Comparison of ENCODE assay signal across 1 cellular context in genomic region chr11:17353228-17354021, GRCh38.
TF ChIP-seq lines count a peak whose summit lies in the region.

No MANE protein-coding gene starts in this region.

TF ChIP-seq in HepG2, 621 proteins besides CTCF, POLR2A, EP300 and RAD21 (continued from another document):
- TF ChIP-seq ZNF407 (CRISPR knock-in tag; IDR thresholded peaks at IDR 0.05; ENCODE audit: not compliant biosample characterization) (no peak), IRF9 (CRISPR knock-in tag; IDR thresholded peaks at IDR 0.05; ENCODE audit: borderline replicate concordance) (peak; percentile 56), CCDC6 (CRISPR knock-in tag; IDR thresholded peaks at IDR 0.05) (peak; percentile 57; the same call in 1 of the 2 replicates), REL (CRISPR knock-in tag; conservative IDR thresholded peaks at IDR 0.05) (0 out of 2 replicates have a peak, but pooled peaks have one; percentile 16), ATF7-NPFF (CRISPR knock-in tag; IDR thresholded peaks at IDR 0.05; ENCODE audit: low read depth) (peak; percentile 88), ZBTB8A (CRISPR knock-in tag; IDR thresholded peaks at IDR 0.05; ENCODE audit: borderline replicate concordance, low read depth) (no peak; the same call in 1 of the 2 replicates), SMAD9 (CRISPR knock-in tag; IDR thresholded peaks at IDR 0.05) (no peak), ZBTB46 (CRISPR knock-in tag; IDR thresholded peaks at IDR 0.05; ENCODE audit: borderline replicate concordance) (no peak), ATF4 (CRISPR knock-in tag; IDR thresholded peaks at IDR 0.05) (no peak), HNRNPLL (IDR thresholded peaks at IDR 0.05; ENCODE audit: low read depth, low read length, poor library complexity, severe bottlenecking) (peak; percentile 71), ZNF317 (CRISPR knock-in tag; IDR thresholded peaks at IDR 0.05) (peak; percentile 83), SSRP1 (CRISPR knock-in tag; IDR thresholded peaks at IDR 0.05) (no peak), JUNB (CRISPR knock-in tag; IDR thresholded peaks at IDR 0.05; ENCODE audit: borderline replicate concordance) (peak; percentile 29; the same call in 1 of the 2 replicates), ELF3 (CRISPR knock-in tag; IDR thresholded peaks at IDR 0.05) (peak; percentile 98), TSC22D2 (CRISPR knock-in tag; IDR thresholded peaks at IDR 0.05; ENCODE audit: borderline replicate concordance) (0 out of 2 replicates have a peak, but pooled peaks have one; percentile 48), ZNF891 (CRISPR knock-in tag; IDR thresholded peaks at IDR 0.05) (peak; percentile 60), ZNF333 (CRISPR knock-in tag; IDR thresholded peaks at IDR 0.05; ENCODE audit: borderline replicate concordance) (peak; percentile 93; the same call in 1 of the 2 replicates), ELF1 (CRISPR knock-in tag; IDR thresholded peaks at IDR 0.05) (peak; percentile 85), ZFP62 (CRISPR knock-in tag; IDR thresholded peaks at IDR 0.05) (no peak), ZNF879 (CRISPR knock-in tag; IDR thresholded peaks at IDR 0.05) (peak; percentile 72; the same call in 1 of the 2 replicates), ZNF616 (CRISPR knock-in tag; IDR thresholded peaks at IDR 0.05; ENCODE audit: low read depth) (peak; percentile 87; the same call in 1 of the 2 replicates), NFYB (CRISPR knock-in tag; IDR thresholded peaks at IDR 0.05) (0 out of 2 replicates have a peak, but pooled peaks have one; percentile 16), RBAK (CRISPR knock-in tag; IDR thresholded peaks at IDR 0.05) (no peak), ZNF883 (CRISPR knock-in tag; IDR thresholded peaks at IDR 0.05; ENCODE audit: not compliant biosample characterization) (no peak), TAF1 (CRISPR knock-in tag; IDR thresholded peaks at IDR 0.05) (peak; percentile 83), REPIN1 (CRISPR knock-in tag; IDR thresholded peaks at IDR 0.05; ENCODE audit: borderline replicate concordance, low read depth) (0 out of 2 replicates have a peak, but pooled peaks have one; percentile 68), ZSCAN9 (CRISPR knock-in tag; IDR thresholded peaks at IDR 0.05; ENCODE audit: borderline replicate concordance) (peak; percentile 85; the same call in 1 of the 2 replicates), EZH2 (conservative IDR thresholded peaks at IDR 0.05; ENCODE audit: low read depth, low read length) (no peak), MLX (CRISPR knock-in tag; IDR thresholded peaks at IDR 0.05) (0 out of 2 replicates have a peak, but pooled peaks have one; percentile 20), ZNF7 (CRISPR knock-in tag; IDR thresholded peaks at IDR 0.05) (0 out of 2 replicates have a peak, but pooled peaks have one; percentile 4), RORA (CRISPR knock-in tag; IDR thresholded peaks at IDR 0.05) (no peak), ARID5B (CRISPR knock-in tag; IDR thresholded peaks at IDR 0.05) (peak; percentile 79; the same call in 1 of the 2 replicates), SOX5 (CRISPR knock-in tag; IDR thresholded peaks at IDR 0.05; ENCODE audit: borderline replicate concordance) (peak; percentile 61; the same call in 1 of the 2 replicates)
